Comparison of ENCODE assay signal across 13 cellular contexts in the genomic region with DNA sequence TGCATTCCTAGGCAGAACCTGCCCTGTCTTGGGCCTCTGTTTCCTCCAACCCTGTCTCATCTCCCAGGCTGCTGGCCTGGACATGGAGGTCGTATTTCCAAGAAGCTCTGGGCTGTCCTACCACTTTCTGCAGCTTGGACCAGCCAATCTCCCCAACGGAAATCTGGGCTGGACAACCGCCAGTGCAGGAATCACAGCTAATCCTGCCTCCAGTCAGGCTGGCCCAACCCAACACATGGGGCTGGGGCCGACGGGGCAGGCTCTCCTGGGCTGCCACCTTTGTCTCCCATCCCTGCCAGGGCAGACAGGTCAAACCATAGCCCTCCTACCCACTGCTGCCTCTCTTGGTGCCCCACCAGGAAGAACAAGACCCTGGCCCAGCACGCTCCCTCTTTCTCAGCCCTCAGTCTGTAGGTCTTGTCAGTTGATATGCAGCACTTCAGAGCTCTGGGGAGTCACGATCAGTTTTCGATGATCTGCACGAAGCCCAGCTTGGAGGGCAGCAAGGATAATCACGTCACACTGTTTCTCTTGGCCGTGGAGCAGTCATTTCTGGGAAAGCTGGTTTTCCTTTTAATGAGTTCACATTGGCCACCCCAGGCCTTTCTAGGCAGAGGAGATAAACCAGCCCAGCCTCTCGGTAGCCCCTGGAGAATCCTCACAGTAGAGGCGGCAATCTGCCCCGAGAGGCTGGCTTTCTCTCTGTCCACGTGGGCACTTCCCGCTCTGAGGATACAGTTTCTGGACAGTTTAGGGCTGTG.
DNase-seq lines count a peak whose midpoint lies in the region; ATAC-seq, FAIRE-seq and TF ChIP-seq lines count a peak whose summit lies in the region.
"Had no signal": no experiment of that assay in that cellular context is flagged by ENCODE, and none has a peak within 500 bp of the region (broad histone marks: within the 10 kb centered on the region; RNA-seq: fewer than 3 reads in every experiment).

No MANE protein-coding gene starts in this region.

- H3K23ac ChIP-seq in H1 (ENCODE audit: insufficient read length), result no peak overlapping the region

- H2AK5ac ChIP-seq in H1 (ENCODE audit: low read depth, low read length), result no peak overlapping the region

- H3K18ac ChIP-seq in H1 (ENCODE audit: extremely low read depth, low read length), result no peak overlapping the region

- intact Hi-C loops in aorta (cut with DNase I), result no loop called here

- H2BK15ac ChIP-seq in H1 (ENCODE audit: low read length), result no peak overlapping the region

- no peak overlapping the region; the same call in 1 of the 2 replicates for H4K8ac ChIP-seq in H1 (ENCODE audit: extremely low read depth, insufficient read depth, low read length)

- no peaks in the 10 kb centered on the region for H3K9me3 ChIP-seq in H1 (ENCODE audit: insufficient read depth in 2 of 2, low read depth in 1 of 2, low read length in 1 of 2)
- no peaks in the 10 kb centered on the region for H3K9me3 ChIP-seq in aorta (ENCODE audit: control insufficient read depth, low read length)

- H3K79me2 ChIP-seq in H1 (ENCODE audit: control insufficient read depth in 1 of 2, insufficient read depth in 2 of 2, low read length in 2 of 2), result no peaks in the 10 kb centered on the region

- H3K27ac ChIP-seq in H1 (ENCODE audit: low read depth, low read length), result no peak overlapping the region
- no peak overlapping the region for H3K27ac ChIP-seq in aorta (ENCODE audit: low read depth in 1 of 2, low read length in 2 of 2)

- H3K27me3 ChIP-seq in H1 (replicated peaks in 1 of 4; ENCODE audit: control insufficient read depth in 3 of 4, extremely low read depth in 1 of 4, insufficient read depth in 3 of 4, low read length in 3 of 4) (peaks cover 0 to 4% (median 2%) of the 10 kb centered on the region in 4 experiments; a peak in 2 of 7 replicates), aorta (ENCODE audit: control insufficient read depth in 1 of 2, insufficient read depth in 2 of 2, low read length in 1 of 2) (no peaks in the 10 kb centered on the region)

- no peak for TF ChIP-seq CTCF in H1 (IDR thresholded peaks at IDR 0.05; ENCODE audit: control extremely low read depth in 1 of 3, insufficient read depth in 1 of 3, low read depth in 1 of 3, low read length in 3 of 3)

- no peak overlapping the region for H2BK12ac ChIP-seq in H1 (ENCODE audit: low read depth, low read length)

- H3K14ac ChIP-seq in H1 (ENCODE audit: insufficient read length), result no peak overlapping the region

- no peak for TF ChIP-seq POLR2A in H1 (IDR thresholded peaks at IDR 0.05; ENCODE audit: control extremely low read depth in 1 of 2, low read depth in 2 of 2, low read length in 2 of 2)

- no peak overlapping the region for H3K9ac ChIP-seq in H1 (replicated peaks in 1 of 4; ENCODE audit: extremely low read depth in 1 of 4, low read depth in 3 of 4, low read length in 3 of 4)

- no peak overlapping the region for H4K5ac ChIP-seq in H1 (ENCODE audit: insufficient read length, low read depth, low read length)

- H4K91ac ChIP-seq in H1 (replicated peaks; ENCODE audit: insufficient read length, low read length), result no peak overlapping the region

- POLR2A ChIA-PET in H1 (lab: Charles Lee; ENCODE audit: partially characterized antibody), result interaction anchor here (1.0 kb wide), 1 partner anchor 29 kb away, joined by 3 read pairs; no protein-coding TSS in a partner anchor

- TF ChIP-seq RAD21 in H1 (IDR thresholded peaks at IDR 0.05 in 1 of 2, conservative IDR thresholded peaks at IDR 0.05 in 1 of 2; ENCODE audit: low read depth in 2 of 2, low read length in 2 of 2), result no peak

- no peak overlapping the region; the same call in 1 of the 2 replicates for H2BK5ac ChIP-seq in H1 (ENCODE audit: low read depth, low read length)

- H2AFZ ChIP-seq in H1 (ENCODE audit: low read length), result no peak overlapping the region

- no peaks in the 10 kb centered on the region for H3K36me3 ChIP-seq in H1 (ENCODE audit: control insufficient read depth in 2 of 4, insufficient read depth in 4 of 4, low read length in 3 of 4)
- H3K36me3 ChIP-seq in aorta (ENCODE audit: control insufficient read depth in 1 of 2, insufficient read depth in 2 of 2, low read length in 1 of 2), result no peaks in the 10 kb centered on the region

- peaks cover 0 to 2% of the 10 kb centered on the region in 2 experiments for H4K20me1 ChIP-seq in H1 (replicated peaks in 1 of 2; ENCODE audit: control insufficient read depth in 1 of 2, insufficient read depth in 2 of 2, low read length in 2 of 2)

- no peaks in the 10 kb centered on the region for H3K23me2 ChIP-seq in H1 (ENCODE audit: low read depth, low read length)

- no peak overlapping the region for H3K4ac ChIP-seq in H1 (replicated peaks; ENCODE audit: insufficient read length, low read depth, low read length)

- ATAC-seq in left lobe of liver (peak; percentile 2), aorta (ENCODE audit: low FRiP score) (peak; percentile 51)
- ATAC-seq: PC-3 had no signal

- no peak overlapping the region for H2BK120ac ChIP-seq in H1 (replicated peaks; ENCODE audit: low read depth, low read length)

- H3K4me3 ChIP-seq in H1 (ENCODE audit: extremely low read depth in 1 of 4, insufficient read depth in 2 of 4, low read depth in 3 of 4, low read length in 4 of 4), result no peak overlapping the region
- no peak overlapping the region for H3K4me3 ChIP-seq in aorta (ENCODE audit: low read length in 2 of 2)

- no peak for TF ChIP-seq EP300 in H1 (IDR thresholded peaks at IDR 0.05; ENCODE audit: borderline replicate concordance in 1 of 2, low read depth in 2 of 2, low read length in 2 of 2)

- no peaks in the 10 kb centered on the region for H3K79me1 ChIP-seq in H1 (ENCODE audit: low read depth, low read length)

- H3K56ac ChIP-seq in H1 (replicated peaks; ENCODE audit: insufficient read length, low read depth, low read length), result no peak overlapping the region

- FAIRE-seq in H1 (lab: Jason Lieb, UNC), result peak; percentile 32

- DNase-seq in DMS53 (lab: John Stamatoyannopoulos, UW) (peak; percentile 87), DMS53 treated with DMSO at 0.1 percent for 48 hours (lab: John Stamatoyannopoulos, UW; ENCODE audit: unreplicated experiment) (no peak), H1 (ENCODE audit: low read depth in 1 of 2, low spot score in 2 of 2) (no peak), left lobe of liver (ENCODE audit: low spot score) (no peak), aorta (peak; percentile 88), NCI-H2029 treated with DMSO at 0.1 percent for 48 hours (lab: John Stamatoyannopoulos, UW) (no peak), DMS153 (lab: John Stamatoyannopoulos, UW) (no peak)
- DNase-seq in activated CD4-positive, alpha-beta T cell treated with anti-CD3 and anti-CD28 coated beads, Interleukin-2, amount 50 U/mL, for 48 hours, result no peak
- DNase-seq: 8988T; CD8-positive, alpha-beta memory T cell; NCI-H1694 treated with DMSO at 0.1 percent for 48 hours; NCI-H510A treated with DMSO at 0.1 percent for 48 hours; PC-3 had no signal

- WGBS in H1 (ENCODE audit: extremely low coverage in 1 of 2, insufficient coverage in 1 of 2, insufficient read length in 1 of 2, insufficient replicate concordance in 2 of 2, low coverage in 1 of 2, low lambda C conversion rate in 2 of 2, missing lambda C conversion rate in 1 of 2), 2 experiments, result 92% methylated on average over 16 of the region's 16 CpGs; no CpG with 5 or more reads in 1 of the 2 experiments
- 11 to 13% methylated on average over 16 of the region's 16 CpGs for WGBS in aorta, 2 donors

- peaks cover 0 to 10% (median 3%) of the 10 kb centered on the region in 4 experiments; a peak in 4 of 7 replicates for H3K4me1 ChIP-seq in H1 (replicated peaks in 1 of 4; ENCODE audit: control insufficient read depth in 3 of 4, insufficient read depth in 4 of 4, low read length in 3 of 4)
- no peaks in the 10 kb centered on the region for H3K4me1 ChIP-seq in aorta (ENCODE audit: control insufficient read depth in 1 of 2, insufficient read depth in 2 of 2, low read length in 2 of 2)

- CTCF ChIA-PET in H1 (lab: Charles Lee; ENCODE audit: partially characterized antibody), result interaction anchor here (0.7 to 7.6 kb wide), 9 partner anchors 8 to 161 kb away, joined by 3 to 166 read pairs (median 4); no protein-coding TSS in a partner anchor

- no peak overlapping the region for H3K4me2 ChIP-seq in H1 (ENCODE audit: insufficient read depth in 1 of 2, low read depth in 2 of 2, low read length in 2 of 2)

- no peak overlapping the region for H2BK20ac ChIP-seq in H1 (ENCODE audit: low read length)

TF ChIP-seq in H1, 55 proteins besides CTCF, POLR2A, EP300 and RAD21:
- TF ChIP-seq ASH2L (IDR thresholded peaks at IDR 0.05; ENCODE audit: low read length), result no peak
TF ChIP-seq in H1: peak in this region for 0.

Comparison
In these comparisons a context has a peak if more than half of its experiments do, and no peak if none do; other contexts are left out.
1. DNase-seq: peak in DMS53 (single experiment) and aorta (2 of 2); none in DMS53 treated with DMSO at 0.1 percent for 48 hours (single experiment), H1 (0 of 2), left lobe of liver (single experiment), activated CD4-positive, alpha-beta T cell treated with anti-CD3 and anti-CD28 coated beads, Interleukin-2, amount 50 U/mL, for 48 hours (0 of 2), NCI-H2029 treated with DMSO at 0.1 percent for 48 hours (single experiment) and DMS153 (single experiment).